13 cellular contexts compared by ENCODE assay signal in genomic region chr10:79135790-79136189, GRCh38.
DNase-seq lines count a peak whose midpoint lies in the region; ATAC-seq and TF ChIP-seq lines count a peak whose summit lies in the region.
"Had no signal": no experiment of that assay in that cellular context is flagged by ENCODE, and none has a peak within 500 bp of the region (broad histone marks: within the 10 kb centered on the region; RNA-seq: fewer than 3 reads in every experiment).

No MANE protein-coding gene starts in this region.

- H3K4me1 ChIP-seq in stomach, result peaks cover 60 to 99% (median 80%) of the 10 kb centered on the region in 4 donors

- peaks cover 9% of the 10 kb centered on the region for H3K36me3 Mint-ChIP-seq in activated CD4-positive, alpha-beta T cell treated with anti-CD3 and anti-CD28 coated beads, Interleukin-2, amount 10 ng/mL, durations not matched to agents 24 days and 14 days (ENCODE audit: low read depth)
- peaks cover 7% of the 10 kb centered on the region for H3K36me3 Mint-ChIP-seq in activated T-helper 2 cell treated with anti-CD3 and anti-CD28 coated beads, Interferon-gamma antibody, Interleukin-2, Interleukin-4, amounts not matched to agents 10 μg/mL and 5 μg/mL and 100 μg/mL, durations not matched to agents 14 hours and 24 hours and 36 hours (ENCODE audit: low read depth)

- H3K27me3 Mint-ChIP-seq in activated CD4-positive, alpha-beta T cell treated with anti-CD3 and anti-CD28 coated beads, Interleukin-2, amount 10 ng/mL, durations not matched to agents 24 days and 14 days, result no peaks in the 10 kb centered on the region
- H3K27me3 Mint-ChIP-seq in activated T-helper 2 cell treated with anti-CD3 and anti-CD28 coated beads, Interferon-gamma antibody, Interleukin-2, Interleukin-4, amounts not matched to agents 10 μg/mL and 5 μg/mL and 100 μg/mL, durations not matched to agents 14 hours and 24 hours and 36 hours (ENCODE audit: low read depth), result no peaks in the 10 kb centered on the region

- no peaks in the 10 kb centered on the region for H3K9me3 ChIP-seq in stomach

- no peaks in the 10 kb centered on the region for H3K9me3 Mint-ChIP-seq in activated CD4-positive, alpha-beta T cell treated with anti-CD3 and anti-CD28 coated beads, Interleukin-2, amount 10 ng/mL, durations not matched to agents 24 days and 14 days
- no peaks in the 10 kb centered on the region for H3K9me3 Mint-ChIP-seq in activated T-helper 2 cell treated with anti-CD3 and anti-CD28 coated beads, Interferon-gamma antibody, Interleukin-2, Interleukin-4, amounts not matched to agents 10 μg/mL and 5 μg/mL and 100 μg/mL, durations not matched to agents 14 hours and 24 hours and 36 hours

- no peak for DNase-seq in activated CD4-positive, alpha-beta T cell treated with anti-CD3 and anti-CD28 coated beads, Interleukin-2, amount 10 ng/mL, durations not matched to agents 24 days and 14 days
- no peak for DNase-seq in activated CD4-positive, alpha-beta T cell treated with anti-CD3 and anti-CD28 coated beads, Interleukin-2, amount 50 U/mL, for 4 hours
- DNase-seq in activated T-helper 2 cell treated with anti-CD3 and anti-CD28 coated beads, Interferon-gamma antibody, Interleukin-2, Interleukin-4, amounts not matched to agents 10 μg/mL and 5 μg/mL and 100 μg/mL, durations not matched to agents 14 hours and 24 hours and 36 hours (ENCODE audit: low spot score), result no peak
- DNase-seq in left lobe of liver (ENCODE audit: low spot score) (no peak), stomach (no peak), NCI-H446 (lab: John Stamatoyannopoulos, UW) (no peak), occipital lobe (lab: John Stamatoyannopoulos, UW) (no peak)
- DNase-seq: left colon; MM.1S; NCI-H446 treated with DMSO at 0.1 percent for 48 hours; stimulated activated CD4-positive, alpha-beta T cell treated with anti-CD3 and anti-CD28 coated beads, Interleukin-4, amount 100 ng/mL, for 1 hour had no signal

- TF ChIP-seq EP300 in stomach (IDR thresholded peaks at IDR 0.05), result no peak

- peak overlapping the region; percentile 16 to 91 (median 71) for H3K27ac ChIP-seq in stomach
- H3K27ac ChIP-seq: parathyroid adenoma had no signal

- H3K4me1 Mint-ChIP-seq in activated CD4-positive, alpha-beta T cell treated with anti-CD3 and anti-CD28 coated beads, Interleukin-2, amount 10 ng/mL, durations not matched to agents 24 days and 14 days, result peaks cover 30% of the 10 kb centered on the region
- H3K4me1 Mint-ChIP-seq in activated T-helper 2 cell treated with anti-CD3 and anti-CD28 coated beads, Interferon-gamma antibody, Interleukin-2, Interleukin-4, amounts not matched to agents 10 μg/mL and 5 μg/mL and 100 μg/mL, durations not matched to agents 14 hours and 24 hours and 36 hours (ENCODE audit: low read depth), result peaks cover 37% of the 10 kb centered on the region

- peak overlapping the region; percentile 68 for H3K27ac Mint-ChIP-seq in activated CD4-positive, alpha-beta T cell treated with anti-CD3 and anti-CD28 coated beads, Interleukin-2, amount 10 ng/mL, durations not matched to agents 24 days and 14 days
- peak overlapping the region; percentile 94 for H3K27ac Mint-ChIP-seq in activated T-helper 2 cell treated with anti-CD3 and anti-CD28 coated beads, Interferon-gamma antibody, Interleukin-2, Interleukin-4, amounts not matched to agents 10 μg/mL and 5 μg/mL and 100 μg/mL, durations not matched to agents 14 hours and 24 hours and 36 hours

- H3K36me3 ChIP-seq in stomach, result peaks cover 12 to 47% (median 31%) of the 10 kb centered on the region in 4 donors

- ATAC-seq in left lobe of liver (peak; percentile 31), HG03039 (IDR thresholded peaks at IDR 0.05; ENCODE audit: unreplicated experiment) (no peak)
- ATAC-seq: left colon had no signal

- 21 to 44% (median 39%) methylated on average over 9 of the region's 9 CpGs for WGBS in stomach, 5 donors

- H3K4me3 Mint-ChIP-seq in activated CD4-positive, alpha-beta T cell treated with anti-CD3 and anti-CD28 coated beads, Interleukin-2, amount 10 ng/mL, durations not matched to agents 24 days and 14 days, result no peak overlapping the region
- H3K4me3 Mint-ChIP-seq in activated T-helper 2 cell treated with anti-CD3 and anti-CD28 coated beads, Interferon-gamma antibody, Interleukin-2, Interleukin-4, amounts not matched to agents 10 μg/mL and 5 μg/mL and 100 μg/mL, durations not matched to agents 14 hours and 24 hours and 36 hours (ENCODE audit: low read depth), result no peak overlapping the region

- no peak for TF ChIP-seq CTCF in stomach (IDR thresholded peaks at IDR 0.05)

- no peak overlapping the region for H3K4me3 ChIP-seq in stomach

- H3K27me3 ChIP-seq in stomach, result no peaks in the 10 kb centered on the region

- intact Hi-C loops in activated CD4-positive, alpha-beta T cell treated with anti-CD3 and anti-CD28 coated beads, Interleukin-2, amount 10 ng/mL, durations not matched to agents 24 days and 14 days (cut with micrococcal nuclease), result loop anchor here (5.0 kb wide), 1 partner anchor 68 kb away; the partner anchor contains the start of gene ZMIZ1
- intact Hi-C loops in activated T-helper 2 cell treated with anti-CD3 and anti-CD28 coated beads, Interferon-gamma antibody, Interleukin-2, Interleukin-4, amounts not matched to agents 10 μg/mL and 5 μg/mL and 100 μg/mL, durations not matched to agents 14 hours and 24 hours and 36 hours (cut with micrococcal nuclease), result loop anchor here (1.0 to 5.0 kb wide), 3 partner anchors 68 to 161 kb away; no protein-coding TSS in a partner anchor
- intact Hi-C loops in stomach (cut with DNase I; ENCODE audit: low total_unique reads), result loop anchor here (10.0 kb wide), 1 partner anchor 61 kb away; no protein-coding TSS in a partner anchor

- no peak for TF ChIP-seq POLR2A in stomach (IDR thresholded peaks at IDR 0.05)
